Comparison of ENCODE assay signal across 22 cellular contexts in genomic region chr5:24364711-24365110, GRCh38.
DNase-seq lines count a peak whose midpoint lies in the region; ATAC-seq and TF ChIP-seq lines count a peak whose summit lies in the region.
"Had no signal": no experiment of that assay in that cellular context is flagged by ENCODE, and none has a peak within 500 bp of the region (broad histone marks: within the 10 kb centered on the region; RNA-seq: fewer than 3 reads in every experiment).

No MANE protein-coding gene starts in this region.

- H3K27me3 ChIP-seq in BE2C (no peaks in the 10 kb centered on the region), KMS-11 (ENCODE audit: insufficient read depth, low read depth) (no peaks in the 10 kb centered on the region)
- H3K27me3 ChIP-seq: breast epithelium, SJCRH30, testis, uterus had no signal

- no peaks in the 10 kb centered on the region for H4K20me1 ChIP-seq in KMS-11 (ENCODE audit: insufficient read depth)

- no peak overlapping the region for H3K4me3 ChIP-seq in BE2C (ENCODE audit: low read depth, low read length)
- no peak overlapping the region for H3K4me3 ChIP-seq in KMS-11 (IDR thresholded peaks at IDR 0.05; ENCODE audit: insufficient read depth, low read depth, low read length)
- H3K4me3 ChIP-seq: psoas muscle, SJCRH30, testis, uterus had no signal

- H2AFZ ChIP-seq in KMS-11 (ENCODE audit: low read depth), result peak overlapping the region; percentile 88

- H3K36me3 ChIP-seq in BE2C, result no peaks in the 10 kb centered on the region
- no peaks in the 10 kb centered on the region for H3K36me3 ChIP-seq in KMS-11 (ENCODE audit: insufficient read depth)
- H3K36me3 ChIP-seq: breast epithelium, SJCRH30, uterus had no signal

- H3K9me3 ChIP-seq in BE2C, result no peaks in the 10 kb centered on the region
- H3K9me3 ChIP-seq: breast epithelium, psoas muscle, SJCRH30, testis, uterus had no signal

- H3K27ac ChIP-seq in KMS-11, result peak overlapping the region; percentile 99
- H3K27ac ChIP-seq: breast epithelium, psoas muscle, SJCRH30, testis, uterus had no signal

- H3K4me1 ChIP-seq in BE2C (peaks cover 11% of the 10 kb centered on the region), KMS-11 (ENCODE audit: low read depth, poor library complexity, severe bottlenecking) (peaks cover 51% of the 10 kb centered on the region)
- H3K4me1 ChIP-seq: breast epithelium, psoas muscle, SJCRH30, testis, uterus had no signal

- peak overlapping the region; percentile 41 for H3K4me2 ChIP-seq in KMS-11

- TF ChIP-seq CTCF in BE2C (IDR thresholded peaks at IDR 0.05; ENCODE audit: low read depth, low read length) (no peak), KMS-11 (conservative IDR thresholded peaks at IDR 0.05; ENCODE audit: low read depth, low read length) (no peak)

- peak; percentile 78 for DNase-seq in BE2C
- DNase-seq in NCI-H748 treated with DMSO at 0.1 percent for 48 hours (lab: John Stamatoyannopoulos, UW), result peak; percentile 29
- peak; percentile 5 for DNase-seq in UCSD-AML1 (lab: John Stamatoyannopoulos, UW; ENCODE audit: unreplicated experiment)
- DNase-seq in NCI-H2107 treated with DMSO at 0.1 percent for 48 hours (lab: John Stamatoyannopoulos, UW; ENCODE audit: unreplicated experiment), result no peak
- DNase-seq in CD1c-positive myeloid dendritic cell (ENCODE audit: extremely low spot score), result no peak
- DNase-seq in T-helper 9 cell, result no peak
- DNase-seq: activated CD4-positive, alpha-beta memory T cell treated with anti-CD3 and anti-CD28 coated beads for 36 hours; activated CD4-positive, CD25-positive, alpha-beta regulatory T cell treated with anti-CD3 and anti-CD28 coated beads, Interleukin-2, amount 50 U/mL, for 72 hours; activated CD8-positive, alpha-beta memory T cell treated with anti-CD3 and anti-CD28 coated beads, Interleukin-2, amount 50 U/mL, for 4 hours; naive thymus-derived CD8-positive, alpha-beta T cell; NCI-H1417 treated with DMSO at 0.1 percent for 48 hours; NK-92 treated with Interleukin-12 subunit alpha and Interleukin-12 subunit beta, amount 100 ng/mL, for 24 hours; occipital lobe; psoas muscle; stimulated activated naive CD8-positive, alpha-beta T cell treated with anti-CD3 and anti-CD28 coated beads, Interleukin-15, Interleukin-2, amounts not matched to agents 100 U/mL and 50 U/mL, for 24 hours; T-helper 1 cell; testis; uterus had no signal

- H3K9ac ChIP-seq in KMS-11, result peak overlapping the region; percentile 77; the same call in 1 of the 2 replicates

- no peaks in the 10 kb centered on the region for H3K79me2 ChIP-seq in KMS-11 (ENCODE audit: insufficient read depth, low read depth)

- no peak for ATAC-seq in GM18517 (IDR thresholded peaks at IDR 0.05; ENCODE audit: unreplicated experiment)
- ATAC-seq: naive thymus-derived CD8-positive, alpha-beta T cell; stimulated activated naive CD8-positive, alpha-beta T cell treated with anti-CD3 and anti-CD28 coated beads, Interleukin-15, Interleukin-2, amounts not matched to agents 100 U/mL and 50 U/mL, for 24 hours had no signal

Comparison
In these comparisons a context has a peak if more than half of its experiments do, and no peak if none do; other contexts are left out.
1. DNase-seq: peak in BE2C (single experiment), NCI-H748 treated with DMSO at 0.1 percent for 48 hours (single experiment) and UCSD-AML1 (single experiment); none in NCI-H2107 treated with DMSO at 0.1 percent for 48 hours (single experiment), CD1c-positive myeloid dendritic cell (single experiment) and T-helper 9 cell (single experiment).